ENCODE assay signal across 8 cellular contexts in the genomic region with DNA sequence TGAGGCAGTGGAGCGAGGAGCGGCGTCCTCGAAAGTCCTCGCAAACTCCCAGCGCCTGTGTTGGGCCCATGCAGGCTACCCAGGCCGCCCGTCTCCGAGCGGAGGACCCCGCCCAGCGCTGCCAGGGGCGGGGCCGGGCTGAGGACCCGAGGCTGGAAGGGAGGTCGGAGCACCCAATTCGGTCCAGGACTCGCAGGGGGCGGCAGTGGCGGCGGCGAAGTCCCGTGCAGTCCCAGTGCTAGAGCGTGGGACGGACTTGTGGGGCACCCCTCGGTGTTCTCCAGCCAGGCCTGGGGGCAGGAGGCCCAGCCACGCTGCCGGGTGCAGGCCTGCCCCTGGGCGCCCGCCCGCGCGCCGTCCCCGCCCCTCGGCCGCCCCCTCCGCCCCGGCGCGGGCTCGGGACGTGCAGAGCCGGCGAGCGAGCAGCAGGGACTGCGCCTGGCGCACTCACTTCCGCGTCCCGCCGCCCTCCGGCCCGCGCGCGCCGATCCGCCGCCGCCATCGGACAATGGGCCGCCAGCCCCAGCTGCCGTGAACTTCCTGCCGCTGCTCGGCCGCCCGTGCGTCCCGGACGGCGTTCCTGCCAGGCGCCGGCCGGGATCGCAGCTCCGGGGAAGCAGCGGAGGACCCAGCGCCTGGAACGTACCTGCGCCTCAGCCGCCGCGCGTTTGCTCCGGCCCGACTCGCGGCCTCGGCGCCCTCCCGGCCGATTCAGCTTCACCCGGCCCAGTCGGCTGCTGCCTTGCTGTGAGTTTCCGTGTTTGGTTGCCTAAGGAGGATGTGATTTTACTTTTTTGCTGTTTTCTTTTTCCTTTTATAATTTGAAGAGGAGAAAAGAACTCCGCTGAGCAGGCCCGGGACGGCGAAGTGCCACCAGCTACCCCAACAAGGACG. TPM values are rescaled to one million over a fixed set of nuclear protein-coding genes. Genes with fewer than 3 reads are reported as not detected.
A peak's percentile ranks its signal among the peaks of the same experiment; 100 is the strongest.
DNase-seq lines count a peak whose midpoint lies in the region; ATAC-seq and TF ChIP-seq lines count a peak whose summit lies in the region.

No MANE protein-coding gene starts in this region.

- H3K4me3 ChIP-seq in adipocyte (ENCODE audit: low read length) (peak overlapping the region; percentile 85), retinal pigment epithelial cell (ENCODE audit: low read length) (peak overlapping the region; percentile 60)

- H3K27me3 ChIP-seq in adipocyte (replicated peaks; ENCODE audit: control insufficient read depth, insufficient read depth, low read length): no peaks in the 10 kb centered on the region

- intact Hi-C loops in left ventricle myocardium superior (cut with micrococcal nuclease): loop anchor here (10.0 kb wide), 1 partner anchor 79 kb away; no protein-coding TSS in a partner anchor

- peak overlapping the region; percentile 90 for H3K9ac ChIP-seq in adipocyte (ENCODE audit: low read length)

- peaks cover 38% of the 10 kb centered on the region for H3K4me1 ChIP-seq in adipocyte (ENCODE audit: control insufficient read depth, insufficient read depth, low read length)

- ATAC-seq in GM21619 (IDR thresholded peaks at IDR 0.05; ENCODE audit: unreplicated experiment) (peak; percentile 52), left ventricle myocardium superior (peak; percentile 85)

- TF ChIP-seq CTCF in retinal pigment epithelial cell (conservative IDR thresholded peaks at IDR 0.05; ENCODE audit: low read depth, low read length): no peak

- peak; percentile 90 for DNase-seq in ELF-1 (ENCODE audit: low read depth, low spot score)
- peak; percentile 74 for DNase-seq in KG1 (lab: John Stamatoyannopoulos, UW)
- peak; percentile 76 for DNase-seq in SW480 (ENCODE audit: low spot score)
- peak; percentile 88 for DNase-seq in adipocyte (ENCODE audit: low read depth)
- DNase-seq in left ventricle myocardium superior: peak; percentile 90
- DNase-seq in retinal pigment epithelial cell (ENCODE audit: low read depth): no peak
- no peak for DNase-seq in occipital lobe (lab: John Stamatoyannopoulos, UW)

- H3K9me3 ChIP-seq in adipocyte (ENCODE audit: control insufficient read depth, low read length): no peaks in the 10 kb centered on the region

- H3K36me3 ChIP-seq in adipocyte (ENCODE audit: control insufficient read depth, insufficient read depth, low read length, severe bottlenecking): no peaks in the 10 kb centered on the region

RNA-seq across cellular contexts. Expression of a gene that starts 0.6 kb away (rescaled TPM):
- total RNA-seq in left ventricle myocardium superior (31.9 TPM), occipital lobe (6.7 TPM)

Comparison
In these comparisons a context has a peak if more than half of its experiments do, and no peak if none do; other contexts are left out.
1. DNase-seq: peak in ELF-1 (single experiment), KG1 (single experiment), SW480 (single experiment), adipocyte (single experiment) and left ventricle myocardium superior (single experiment); none in retinal pigment epithelial cell (single experiment) and occipital lobe (single experiment).